16 cellular contexts compared by ENCODE assay signal in the genomic region with DNA sequence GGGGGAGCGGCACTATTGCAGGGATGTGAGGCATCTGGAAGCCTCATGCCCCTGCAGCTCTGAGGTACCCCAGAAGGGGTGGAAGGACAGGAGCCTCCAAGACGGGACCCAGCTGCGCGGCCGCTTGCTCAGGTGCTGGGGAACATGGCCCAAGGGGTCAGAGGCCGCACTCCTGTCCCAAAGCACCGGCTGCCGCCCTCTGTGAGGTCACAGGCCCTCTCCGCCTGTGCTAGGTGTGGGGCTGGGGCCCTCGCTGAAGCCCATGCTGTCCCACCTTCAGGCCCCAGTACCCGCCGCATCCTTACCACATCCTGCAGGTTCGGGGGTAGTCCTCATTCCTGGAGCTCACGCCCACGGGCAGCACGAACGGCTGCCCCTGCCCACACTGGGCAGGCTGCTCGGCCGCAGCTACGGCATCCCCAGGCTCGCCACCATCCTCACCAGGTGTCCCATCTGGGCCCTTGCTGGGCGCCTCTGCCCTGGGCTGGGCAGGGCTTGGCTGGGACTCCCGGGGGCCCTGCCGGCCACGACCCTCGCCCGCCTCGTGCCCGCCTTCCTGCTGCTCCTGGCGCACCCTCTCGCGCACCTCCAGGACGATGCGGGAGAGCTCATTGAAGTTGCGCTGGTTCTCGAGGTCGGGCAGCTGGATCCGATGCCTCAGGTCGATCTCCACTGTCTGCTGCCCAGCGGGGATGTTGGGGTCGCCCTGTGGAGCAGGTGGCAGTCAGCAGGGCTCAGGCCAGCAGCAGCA. TPM values are rescaled to one million over a fixed set of nuclear protein-coding genes. Genes with fewer than 3 reads are reported as not detected.
DNase-seq lines count a peak whose midpoint lies in the region; ATAC-seq, FAIRE-seq and TF ChIP-seq lines count a peak whose summit lies in the region.
"Had no signal": no experiment of that assay in that cellular context is flagged by ENCODE, and none has a peak within 500 bp of the region (broad histone marks: within the 10 kb centered on the region; RNA-seq: fewer than 3 reads in every experiment).

No MANE protein-coding gene starts in this region.

- no peaks in the 10 kb centered on the region for H3K9me3 Mint-ChIP-seq in central memory CD8-positive, alpha-beta T cell
- H3K9me3 Mint-ChIP-seq: CD4-positive, alpha-beta T cell; GM23338; H9 had no signal

- TF ChIP-seq POLR2A in spleen (IDR thresholded peaks at IDR 0.05), result no peak

- no peak overlapping the region for H3K4me3 Mint-ChIP-seq in central memory CD8-positive, alpha-beta T cell
- H3K4me3 Mint-ChIP-seq: B cell; CD4-positive, alpha-beta T cell; GM23338; H9 had no signal

- intact Hi-C loops in Right ventricle myocardium inferior (cut with DNase I), result no loop called here
- intact Hi-C loops in kidney (cut with DNase I), result no loop called here
- intact Hi-C loops in spleen (cut with DNase I; ENCODE audit: low total_unique reads), result no loop called here

- peak; percentile 59 for DNase-seq in Right ventricle myocardium inferior (ENCODE audit: missing footprints)
- no peak for DNase-seq in right atrium auricular region (ENCODE audit: low spot score)
- no peak for DNase-seq in central memory CD8-positive, alpha-beta T cell (ENCODE audit: low spot score in 2 of 2)
- peak; percentile 68 for DNase-seq in kidney
- peak; percentile 69 for DNase-seq in spleen
- no peak for DNase-seq in effector CD8-positive, alpha-beta T cell (lab: John Stamatoyannopoulos, UW)
- no peak for DNase-seq in AG08395 (ENCODE audit: low spot score)
- DNase-seq in cerebellar cortex (ENCODE audit: low spot score), result no peak
- DNase-seq: ACHN; Calu3; CD4-positive, alpha-beta T cell; DMS 273 treated with DMSO at 0.1 percent for 48 hours; H9 had no signal

- peaks cover 12% of the 10 kb centered on the region for H3K36me3 Mint-ChIP-seq in central memory CD8-positive, alpha-beta T cell (ENCODE audit: insufficient read depth)

- H3K9ac ChIP-seq in kidney (ENCODE audit: low read length in 2 of 2), result no peak overlapping the region

- H3K9me3 ChIP-seq in right atrium auricular region (no peaks in the 10 kb centered on the region), kidney (ENCODE audit: control insufficient read depth in 1 of 2, low read length in 2 of 2) (no peaks in the 10 kb centered on the region), spleen (no peaks in the 10 kb centered on the region)

- peaks cover 4% of the 10 kb centered on the region for H3K4me1 Mint-ChIP-seq in central memory CD8-positive, alpha-beta T cell

- H3K36me3 ChIP-seq in right atrium auricular region (peaks cover 68% of the 10 kb centered on the region), kidney (ENCODE audit: control insufficient read depth in 1 of 2, insufficient read depth in 2 of 2, low read length in 2 of 2) (peaks cover 13 to 29% of the 10 kb centered on the region in 2 donors), spleen (peaks cover 0 to 89% (median 62%) of the 10 kb centered on the region in 6 donors)

- H3K27me3 Mint-ChIP-seq in central memory CD8-positive, alpha-beta T cell, result no peaks in the 10 kb centered on the region
- H3K27me3 Mint-ChIP-seq: B cell; CD4-positive, alpha-beta T cell had no signal

- no peak overlapping the region for H3K4me3 ChIP-seq in right atrium auricular region
- H3K4me3 ChIP-seq in kidney (ENCODE audit: low read length in 2 of 2), result no peak overlapping the region
- H3K4me3 ChIP-seq in spleen, result no peak overlapping the region
- H3K4me3 ChIP-seq: GM23338 had no signal

- no peak for ATAC-seq in Right ventricle myocardium inferior
- no peak for ATAC-seq in central memory CD8-positive, alpha-beta T cell (replicated peaks; ENCODE audit: extremely low read depth, poor library complexity, severe bottlenecking)
- ATAC-seq: GM23338 had no signal

- H3K27ac Mint-ChIP-seq in central memory CD8-positive, alpha-beta T cell (ENCODE audit: low read depth), result peak overlapping the region; percentile 38
- H3K27ac Mint-ChIP-seq: B cell; CD4-positive, alpha-beta T cell; GM23338; H9 had no signal

- H3K27me3 ChIP-seq in right atrium auricular region, result no peaks in the 10 kb centered on the region
- H3K27me3 ChIP-seq in spleen (replicated peaks in 1 of 7), result no peaks in the 10 kb centered on the region

- no peak for TF ChIP-seq CTCF in right atrium auricular region (IDR thresholded peaks at IDR 0.05)
- TF ChIP-seq CTCF in kidney (IDR thresholded peaks at IDR 0.05; ENCODE audit: borderline replicate concordance, extremely low read depth, insufficient read depth), result no peak
- TF ChIP-seq CTCF in spleen (IDR thresholded peaks at IDR 0.05 in 8 of 11, conservative IDR thresholded peaks at IDR 0.05 in 3 of 11), result no peak

- H3K27ac ChIP-seq in right atrium auricular region, result no peak overlapping the region
- H3K27ac ChIP-seq in kidney (ENCODE audit: low read depth in 2 of 2, low read length in 2 of 2), result no peak overlapping the region
- H3K27ac ChIP-seq in spleen, result no peak overlapping the region

- FAIRE-seq in kidney (lab: Jason Lieb, UNC), result no peak
- FAIRE-seq: GM12892 had no signal

- WGBS in spleen, 5 donors, result 91 to 95% (median 94%) methylated on average over 39 to 41 of the region's 41 CpGs

- H3K4me1 ChIP-seq in right atrium auricular region, result peaks cover 0 to 6% of the 10 kb centered on the region in 2 donors
- H3K4me1 ChIP-seq in kidney (ENCODE audit: control insufficient read depth in 1 of 2, insufficient read depth in 1 of 2, low read depth in 1 of 2, low read length in 2 of 2), result no peaks in the 10 kb centered on the region
- H3K4me1 ChIP-seq in spleen, result peaks cover 0 to 14% (median 5%) of the 10 kb centered on the region in 6 donors

RNA-seq across cellular contexts. Expression of a gene that starts 16.6 kb away (rescaled TPM):
- total RNA-seq in Right ventricle myocardium inferior, result 4.2 TPM
- 1 to 10 TPM in 1 of 2 donors, under 1 TPM in 1; 0.59 to 2.4 TPM for total RNA-seq in right atrium auricular region
- 2.5 TPM for total RNA-seq in kidney
- 11.5 TPM for polyA plus RNA-seq in kidney (ENCODE audit: insufficient read depth, low read depth, low replicate concordance)
- 1 to 10 TPM in 5 of 7 donors, not detected in 2; 1.0 to 2.6 (median 2.0) TPM for total RNA-seq in spleen
- 1 to 10 TPM; 1.2 to 2.9 (median 2.8) TPM for polyA plus RNA-seq in spleen

RNA-seq across cellular contexts. Expression of a gene that starts 49.8 kb away (rescaled TPM):
- 70.2 TPM for total RNA-seq in Right ventricle myocardium inferior
- total RNA-seq in right atrium auricular region, result 10 to 100 TPM; 39.3 to 53.1 TPM
- 34.9 TPM for total RNA-seq in kidney
- 12.5 TPM for polyA plus RNA-seq in kidney (ENCODE audit: insufficient read depth, low read depth, low replicate concordance)
- total RNA-seq in spleen, result 10 to 100 TPM; 23.6 to 30.6 (median 27.2) TPM
- 10 to 100 TPM in 1 of 3 donors, 1 to 10 TPM in 2; 7.9 to 11.0 (median 9.7) TPM for polyA plus RNA-seq in spleen

RNA-seq across cellular contexts. Expression of a gene that starts 58.4 kb away (rescaled TPM):
- 125 TPM for total RNA-seq in Right ventricle myocardium inferior
- 10 to 100 TPM; 57.5 to 83.0 TPM for total RNA-seq in right atrium auricular region
- total RNA-seq in kidney, result 57.1 TPM
- 70.3 TPM for polyA plus RNA-seq in kidney (ENCODE audit: insufficient read depth, low read depth, low replicate concordance)
- total RNA-seq in spleen, result 10 to 100 TPM; 47.6 to 71.4 (median 61.7) TPM
- 10 to 100 TPM; 32.3 to 50.4 (median 46.5) TPM for polyA plus RNA-seq in spleen

Comparison
In these comparisons a context has a peak if more than half of its experiments do, and no peak if none do; other contexts are left out.
1. DNase-seq: peak in Right ventricle myocardium inferior (single experiment), kidney (single experiment) and spleen (single experiment); none in right atrium auricular region (single experiment), central memory CD8-positive, alpha-beta T cell (0 of 2), effector CD8-positive, alpha-beta T cell (single experiment), AG08395 (single experiment) and cerebellar cortex (single experiment).